ENCODE assay signal across 16 cellular contexts in genomic region chr12:117129391-117129790, GRCh38. TPM values are rescaled to one million over a fixed set of nuclear protein-coding genes. Genes with fewer than 3 reads are reported as not detected.
DNase-seq lines count a peak whose midpoint lies in the region; ATAC-seq, FAIRE-seq and TF ChIP-seq lines count a peak whose summit lies in the region.
"Had no signal": no experiment of that assay in that cellular context is flagged by ENCODE, and none has a peak within 500 bp of the region (broad histone marks: within the 10 kb centered on the region; RNA-seq: fewer than 3 reads in every experiment).

No MANE protein-coding gene starts in this region.

- H3K9me1 ChIP-seq in endothelial cell of umbilical vein (replicated peaks; ENCODE audit: control insufficient read depth, extremely low read depth, insufficient read depth, low read length), result no peaks in the 10 kb centered on the region

- H3K4me3 ChIP-seq in HEK293 (ENCODE audit: low read depth, low read length) (no peak overlapping the region), astrocyte (ENCODE audit: insufficient read depth, low read depth, low read length) (no peak overlapping the region), endothelial cell of umbilical vein (replicated peaks in 1 of 3; ENCODE audit: insufficient read depth in 1 of 3, low read depth in 1 of 3, low read length in 3 of 3) (no peak overlapping the region), neural progenitor cell (no peak overlapping the region)
- H3K4me3 ChIP-seq: GM23248 had no signal

- H3K36me3 ChIP-seq in HEK293 (ENCODE audit: control insufficient read depth in 2 of 2, insufficient read depth in 1 of 2, low read length in 2 of 2) (no peaks in the 10 kb centered on the region), astrocyte (ENCODE audit: insufficient read depth, low read length) (no peaks in the 10 kb centered on the region), endothelial cell of umbilical vein (ENCODE audit: control insufficient read depth in 2 of 2, extremely low read depth in 1 of 2, insufficient read depth in 2 of 2, low read length in 2 of 2) (no peaks in the 10 kb centered on the region), neural progenitor cell (no peaks in the 10 kb centered on the region)

- H3K4me1 Mint-ChIP-seq in astrocyte (ENCODE audit: low read depth, unreplicated experiment), result peaks cover 24% of the 10 kb centered on the region
- peaks cover 39% of the 10 kb centered on the region for H3K4me1 Mint-ChIP-seq in neural progenitor cell

- H3K27ac ChIP-seq in HEK293 (ENCODE audit: extremely low read depth, low read depth, low read length), result no peak overlapping the region
- no peak overlapping the region for H3K27ac ChIP-seq in astrocyte (ENCODE audit: low read depth, low read length)
- no peak overlapping the region for H3K27ac ChIP-seq in endothelial cell of umbilical vein (ENCODE audit: insufficient read depth, low read depth, low read length)
- no peak overlapping the region for H3K27ac ChIP-seq in neural progenitor cell
- H3K27ac ChIP-seq: GM23248 had no signal

- H3F3A ChIP-seq in neural progenitor cell (ENCODE audit: low read depth), result peaks cover 48% of the 10 kb centered on the region

- H3K27ac Mint-ChIP-seq in astrocyte (ENCODE audit: unreplicated experiment) (peak overlapping the region; percentile 0), neural progenitor cell (peak overlapping the region; percentile 4)
- H3K27ac Mint-ChIP-seq: B cell; CD4-positive, alpha-beta T cell had no signal

- H3K27me3 ChIP-seq in astrocyte (ENCODE audit: insufficient read depth, low read length), result no peaks in the 10 kb centered on the region
- H3K27me3 ChIP-seq in endothelial cell of umbilical vein (ENCODE audit: control insufficient read depth in 2 of 2, insufficient read depth in 2 of 2, low read length in 2 of 2), result no peaks in the 10 kb centered on the region
- H3K27me3 ChIP-seq in neural progenitor cell, result no peaks in the 10 kb centered on the region

- H3K4me3 Mint-ChIP-seq in astrocyte (ENCODE audit: unreplicated experiment) (no peak overlapping the region), neural progenitor cell (no peak overlapping the region)
- H3K4me3 Mint-ChIP-seq: B cell; CD4-positive, alpha-beta T cell had no signal

- FAIRE-seq in astrocyte (lab: Jason Lieb, UNC) (no peak), endothelial cell of umbilical vein (lab: Jason Lieb, UNC) (no peak)
- FAIRE-seq: H54 had no signal

- CTCF ChIA-PET in HEK293 (lab: Yijun Ruan, JAX) (interaction anchor here (0.8 to 2.8 kb wide), 4 partner anchors 9 to 21 kb away, joined by 3 to 13 read pairs (median 8); no protein-coding TSS in a partner anchor), endothelial cell of umbilical vein (lab: Charles Lee) (interaction anchor here (0.8 to 2.7 kb wide), 4 partner anchors 10 to 426 kb away, joined by 3 to 7 read pairs (median 4); no protein-coding TSS in a partner anchor)

- POLR2A ChIA-PET in HEK293 (lab: Yijun Ruan, JAX) (no interaction called here), endothelial cell of umbilical vein (lab: Charles Lee) (no interaction called here)

- TF ChIP-seq POLR2A in endothelial cell of umbilical vein (IDR thresholded peaks at IDR 0.05; ENCODE audit: low read depth, low read length), result no peak

- H2AFZ ChIP-seq in astrocyte (ENCODE audit: low read depth, low read length) (no peak overlapping the region), endothelial cell of umbilical vein (ENCODE audit: low read depth, low read length) (no peak overlapping the region), neural progenitor cell (replicated peaks) (no peak overlapping the region)
- H2AFZ ChIP-seq: GM23248 had no signal

- peaks cover 2% of the 10 kb centered on the region for H3K9me3 Mint-ChIP-seq in astrocyte (ENCODE audit: unreplicated experiment)
- peaks cover 8% of the 10 kb centered on the region for H3K9me3 Mint-ChIP-seq in neural progenitor cell
- H3K9me3 Mint-ChIP-seq: CD4-positive, alpha-beta T cell had no signal

- DNase-seq in astrocyte (ENCODE audit: low read depth), result no peak
- no peak for DNase-seq in endothelial cell of umbilical vein (ENCODE audit: low read depth, low spot score)
- no peak for DNase-seq in neural progenitor cell (ENCODE audit: low spot score)
- DNase-seq in stimulated activated naive CD4-positive, alpha-beta T cell treated with Interleukin-2 at 50 U/mL for 16 hours (lab: John Stamatoyannopoulos, UW), result no peak
- DNase-seq in activated CD4-positive, alpha-beta T cell treated with anti-CD3 and anti-CD28 coated beads, Interleukin-2, amount 50 U/mL, for 48 hours, result no peak
- DNase-seq: 8988T; ACHN; C1 segment of cervical spinal cord; Calu3; CD4-positive, alpha-beta T cell; DMS 273 treated with DMSO at 0.1 percent for 48 hours; GM23248 had no signal

- ATAC-seq in GM21529 (IDR thresholded peaks at IDR 0.05; ENCODE audit: unreplicated experiment), result no peak

- BruUV-seq in endothelial cell of umbilical vein (replicated peaks; lab: Mats Ljungman, UMichigan), result no TSS peak

- intact Hi-C loops in endothelial cell of umbilical vein (cut with micrococcal nuclease), result no loop called here

- H3K4me1 ChIP-seq in HEK293 (ENCODE audit: control insufficient read depth, insufficient read depth, low read length) (no peaks in the 10 kb centered on the region), astrocyte (ENCODE audit: insufficient read depth, low read length) (peaks cover 3% of the 10 kb centered on the region), endothelial cell of umbilical vein (ENCODE audit: control insufficient read depth, extremely low read depth, insufficient read depth, low read length) (peaks cover 4% of the 10 kb centered on the region), neural progenitor cell (peaks cover 8% of the 10 kb centered on the region)

- dilution Hi-C loops in endothelial cell of umbilical vein (cut with MboI; ENCODE audit: extremely low pct_ligation_motif_present, low sequenced_read_pairs), result no loop called here

- H3K9ac ChIP-seq in astrocyte (ENCODE audit: low read length), result no peak overlapping the region
- H3K9ac ChIP-seq in endothelial cell of umbilical vein (replicated peaks; ENCODE audit: extremely low read depth, insufficient read depth, low read length), result no peak overlapping the region
- no peak overlapping the region for H3K9ac ChIP-seq in neural progenitor cell
- H3K9ac ChIP-seq: GM23248 had no signal

- H3K79me2 ChIP-seq in astrocyte (ENCODE audit: insufficient read depth, low read length) (no peaks in the 10 kb centered on the region), endothelial cell of umbilical vein (ENCODE audit: control insufficient read depth, insufficient read depth, low read length) (no peaks in the 10 kb centered on the region), neural progenitor cell (ENCODE audit: low read depth) (no peaks in the 10 kb centered on the region)

- TF ChIP-seq CTCF in HEK293 (tag by site-specific recombination; IDR thresholded peaks at IDR 0.05) (no peak), astrocyte (IDR thresholded peaks at IDR 0.05; ENCODE audit: insufficient read depth, low read depth, low read length) (no peak), endothelial cell of umbilical vein (IDR thresholded peaks at IDR 0.05; ENCODE audit: extremely low read depth in 1 of 2, insufficient read depth in 1 of 2, low read depth in 1 of 2, low read length in 2 of 2) (no peak), neural progenitor cell (IDR thresholded peaks at IDR 0.05) (no peak)

- no peaks in the 10 kb centered on the region for H3K9me3 ChIP-seq in HEK293 (ENCODE audit: control insufficient read depth, insufficient read depth, low read depth, low read length)
- peaks cover 7% of the 10 kb centered on the region for H3K9me3 ChIP-seq in astrocyte (ENCODE audit: insufficient read depth, low read depth, low read length)
- H3K9me3 ChIP-seq in endothelial cell of umbilical vein (replicated peaks; ENCODE audit: control insufficient read depth, insufficient read depth, low read length), result no peaks in the 10 kb centered on the region
- H3K9me3 ChIP-seq in neural progenitor cell (ENCODE audit: low read depth), result no peaks in the 10 kb centered on the region

- H3K4me2 ChIP-seq in astrocyte (ENCODE audit: low read length) (no peak overlapping the region), endothelial cell of umbilical vein (ENCODE audit: insufficient read depth, low read length) (no peak overlapping the region), neural progenitor cell (peak overlapping the region; percentile 20)

- H3K27me3 Mint-ChIP-seq in astrocyte (ENCODE audit: low read depth, unreplicated experiment) (no peaks in the 10 kb centered on the region), neural progenitor cell (ENCODE audit: insufficient read depth, low read depth) (peaks cover 26% of the 10 kb centered on the region)
- H3K27me3 Mint-ChIP-seq: B cell; CD4-positive, alpha-beta T cell had no signal

- H3K36me3 Mint-ChIP-seq in astrocyte (ENCODE audit: low read depth, unreplicated experiment), result no peaks in the 10 kb centered on the region
- H3K36me3 Mint-ChIP-seq in neural progenitor cell, result no peaks in the 10 kb centered on the region

- H4K20me1 ChIP-seq in astrocyte (ENCODE audit: insufficient read depth, low read length) (no peaks in the 10 kb centered on the region), endothelial cell of umbilical vein (replicated peaks; ENCODE audit: control insufficient read depth, extremely low read depth, insufficient read depth, low read length) (no peaks in the 10 kb centered on the region), neural progenitor cell (ENCODE audit: low read depth) (no peaks in the 10 kb centered on the region)

TF ChIP-seq in endothelial cell of umbilical vein, 7 proteins besides CTCF, POLR2A, EP300 and RAD21:
- no peak for TF ChIP-seq FOS (IDR thresholded peaks at IDR 0.05; ENCODE audit: borderline replicate concordance, insufficient read depth, low read length)
- no peak for TF ChIP-seq GATA2 (IDR thresholded peaks at IDR 0.05; ENCODE audit: insufficient read depth, insufficient read length, low read depth, low read length)
- peak; percentile 4 for TF ChIP-seq JUN (IDR thresholded peaks at IDR 0.05; ENCODE audit: borderline replicate concordance, insufficient read depth, insufficient read length, low read depth)

RNA-seq across cellular contexts. Expression of gene TESC, which starts 30.2 kb away (rescaled TPM):
- total RNA-seq in astrocyte, result 1.7 and 1.9 TPM in 2 replicates
- total RNA-seq in endothelial cell of umbilical vein, result 0.40 TPM in 1 of 2 replicates, not detected in the other
- 0.26 and 0.40 TPM in 2 replicates for polyA plus RNA-seq in endothelial cell of umbilical vein
- 0.06 and 0.12 TPM in 2 replicates for polyA plus RNA-seq in endothelial cell of umbilical vein (2011; cell fraction: cytosol; rRNA removed)
- not detected in 2 replicates for polyA plus RNA-seq in endothelial cell of umbilical vein (2011; cell fraction: nucleus; rRNA removed)
- 0.33 and 1.1 TPM in 2 replicates for polyA plus RNA-seq in endothelial cell of umbilical vein (2012)
- polyA minus RNA-seq in endothelial cell of umbilical vein, result 0.89 TPM in 1 of 2 replicates, not detected in the other
- polyA minus RNA-seq in endothelial cell of umbilical vein (2011; cell fraction: cytosol; rRNA and poly(A)+ RNA removed), result 4.0 TPM
- not detected in 2 replicates for polyA minus RNA-seq in endothelial cell of umbilical vein (2011; cell fraction: nucleus; rRNA and poly(A)+ RNA removed)
- 12.4 and 18.0 TPM in 2 replicates for total RNA-seq in neural progenitor cell (ENCODE audit: low replicate concordance)
- total RNA-seq: GM23248 had no signal
